ENCODE assay signal across 20 cellular contexts in genomic region chr4:153247116-153247490, GRCh38. TPM values are rescaled to one million over a fixed set of nuclear protein-coding genes. Genes with fewer than 3 reads are reported as not detected.
DNase-seq lines count a peak whose midpoint lies in the region; TF ChIP-seq lines count a peak whose summit lies in the region.
"Had no signal": no experiment of that assay in that cellular context is flagged by ENCODE, and none has a peak within 500 bp of the region (broad histone marks: within the 10 kb centered on the region; RNA-seq: fewer than 3 reads in every experiment).

No MANE protein-coding gene starts in this region.

- H3K4me2 ChIP-seq in hepatocyte: no peak overlapping the region

- CTCF ChIA-PET in activated naive CD4-positive, alpha-beta T cell treated with anti-CD3 and anti-CD28 coated beads, Interleukin-2, amount 10 ng/mL, durations not matched to agents 7 days and 5 days (lab: Charles Lee): interaction anchor here (1.0 kb wide), 1 partner anchor 14 kb away, joined by 3 read pairs; no protein-coding TSS in a partner anchor

- H3K79me2 ChIP-seq in hepatocyte: peaks cover 69% of the 10 kb centered on the region

- no peaks in the 10 kb centered on the region for H3K27me3 Mint-ChIP-seq in activated naive CD4-positive, alpha-beta T cell treated with anti-CD3 and anti-CD28 coated beads, Interleukin-2, amount 50 U/mL, for 24 hours
- H3K27me3 Mint-ChIP-seq in activated naive CD4-positive, alpha-beta T cell treated with anti-CD3 and anti-CD28 coated beads, Interleukin-2, amount 10 ng/mL, durations not matched to agents 7 days and 5 days: peaks cover 20% of the 10 kb centered on the region
- H3K27me3 Mint-ChIP-seq in glutamatergic neuron (ENCODE audit: unreplicated experiment) (peaks cover 9% of the 10 kb centered on the region), neural crest cell (ENCODE audit: low read depth) (no peaks in the 10 kb centered on the region), immature natural killer cell (ENCODE audit: low read depth in 3 of 3) (peaks cover 0 to 11% (median 6%) of the 10 kb centered on the region in 3 donors)

- H3K4me3 ChIP-seq in transverse colon (no peak overlapping the region), hepatocyte (no peak overlapping the region)

- WGBS in transverse colon (ENCODE audit: low coverage in 1 of 2), 2 donors: 75% methylated on average over 6 of the region's 6 CpGs; no CpG with 5 or more reads in 1 of the 2 donors
- WGBS in hepatocyte (ENCODE audit: low lambda C conversion rate, missing lambda C conversion rate): 94% methylated on average over 6 of the region's 6 CpGs

- intact Hi-C loops in transverse colon (cut with DNase I; ENCODE audit: low total_unique reads): no loop called here

- H4K20me1 ChIP-seq in hepatocyte (ENCODE audit: insufficient read depth, poor library complexity, severe bottlenecking): no peaks in the 10 kb centered on the region

- peaks cover 33 to 72% (median 56%) of the 10 kb centered on the region in 4 donors for H3K4me1 ChIP-seq in transverse colon
- H3K4me1 ChIP-seq in hepatocyte (ENCODE audit: insufficient read depth): peaks cover 45% of the 10 kb centered on the region

- TF ChIP-seq POLR2A in transverse colon (IDR thresholded peaks at IDR 0.05): no peak

- TF ChIP-seq CTCF in glutamatergic neuron (IDR thresholded peaks at IDR 0.05; ENCODE audit: partially characterized antibody, unreplicated experiment): no peak
- TF ChIP-seq CTCF in neural crest cell (conservative IDR thresholded peaks at IDR 0.05): no peak
- no peak for TF ChIP-seq CTCF in transverse colon (IDR thresholded peaks at IDR 0.05)
- TF ChIP-seq CTCF in hepatocyte (IDR thresholded peaks at IDR 0.05; ENCODE audit: poor library complexity): no peak

- H3K27ac ChIP-seq in transverse colon: peak overlapping the region; percentile 73 to 83 (median 81)
- H3K27ac ChIP-seq in hepatocyte: no peak overlapping the region

- no peak for TF ChIP-seq EP300 in transverse colon (IDR thresholded peaks at IDR 0.05; ENCODE audit: low read depth)

- peaks cover 25% of the 10 kb centered on the region for H3K4me1 Mint-ChIP-seq in activated naive CD4-positive, alpha-beta T cell treated with anti-CD3 and anti-CD28 coated beads, Interleukin-2, amount 50 U/mL, for 24 hours
- peaks cover 24% of the 10 kb centered on the region for H3K4me1 Mint-ChIP-seq in activated naive CD4-positive, alpha-beta T cell treated with anti-CD3 and anti-CD28 coated beads, Interleukin-2, amount 10 ng/mL, durations not matched to agents 7 days and 5 days
- H3K4me1 Mint-ChIP-seq in glutamatergic neuron (ENCODE audit: low read depth, unreplicated experiment): peaks cover 45% of the 10 kb centered on the region
- H3K4me1 Mint-ChIP-seq in neural crest cell: peaks cover 71% of the 10 kb centered on the region
- H3K4me1 Mint-ChIP-seq in immature natural killer cell: peaks cover 12 to 19% of the 10 kb centered on the region in 2 donors

- peak overlapping the region; percentile 14 for H3K27ac Mint-ChIP-seq in activated naive CD4-positive, alpha-beta T cell treated with anti-CD3 and anti-CD28 coated beads, Interleukin-2, amount 50 U/mL, for 24 hours
- H3K27ac Mint-ChIP-seq in activated naive CD4-positive, alpha-beta T cell treated with anti-CD3 and anti-CD28 coated beads, Interleukin-2, amount 10 ng/mL, durations not matched to agents 7 days and 5 days: no peak overlapping the region
- H3K27ac Mint-ChIP-seq in glutamatergic neuron (ENCODE audit: unreplicated experiment) (peak overlapping the region; percentile 64), neural crest cell (ENCODE audit: unreplicated experiment) (peak overlapping the region; percentile 37), immature natural killer cell (no peak overlapping the region)

- H3K9me2 ChIP-seq in hepatocyte (replicated peaks; ENCODE audit: insufficient read depth): no peaks in the 10 kb centered on the region

- no peaks in the 10 kb centered on the region for H3K27me3 ChIP-seq in transverse colon
- H3K27me3 ChIP-seq in hepatocyte: no peaks in the 10 kb centered on the region

- H3K4me3 Mint-ChIP-seq in activated naive CD4-positive, alpha-beta T cell treated with anti-CD3 and anti-CD28 coated beads, Interleukin-2, amount 50 U/mL, for 24 hours: no peak overlapping the region
- H3K4me3 Mint-ChIP-seq in activated naive CD4-positive, alpha-beta T cell treated with anti-CD3 and anti-CD28 coated beads, Interleukin-2, amount 10 ng/mL, durations not matched to agents 7 days and 5 days: no peak overlapping the region
- H3K4me3 Mint-ChIP-seq in glutamatergic neuron (ENCODE audit: unreplicated experiment): no peak overlapping the region
- H3K4me3 Mint-ChIP-seq in neural crest cell: no peak overlapping the region
- H3K4me3 Mint-ChIP-seq in immature natural killer cell: no peak overlapping the region

- H3K36me3 Mint-ChIP-seq in activated naive CD4-positive, alpha-beta T cell treated with anti-CD3 and anti-CD28 coated beads, Interleukin-2, amount 50 U/mL, for 24 hours: no peaks in the 10 kb centered on the region
- no peaks in the 10 kb centered on the region for H3K36me3 Mint-ChIP-seq in activated naive CD4-positive, alpha-beta T cell treated with anti-CD3 and anti-CD28 coated beads, Interleukin-2, amount 10 ng/mL, durations not matched to agents 7 days and 5 days
- H3K36me3 Mint-ChIP-seq in glutamatergic neuron (ENCODE audit: unreplicated experiment): no peaks in the 10 kb centered on the region
- H3K36me3 Mint-ChIP-seq in neural crest cell (ENCODE audit: low read depth): peaks cover 4% of the 10 kb centered on the region
- H3K36me3 Mint-ChIP-seq in immature natural killer cell: no peaks in the 10 kb centered on the region

- no peaks in the 10 kb centered on the region for H3K9me3 Mint-ChIP-seq in activated naive CD4-positive, alpha-beta T cell treated with anti-CD3 and anti-CD28 coated beads, Interleukin-2, amount 50 U/mL, for 24 hours
- no peaks in the 10 kb centered on the region for H3K9me3 Mint-ChIP-seq in activated naive CD4-positive, alpha-beta T cell treated with anti-CD3 and anti-CD28 coated beads, Interleukin-2, amount 10 ng/mL, durations not matched to agents 7 days and 5 days
- H3K9me3 Mint-ChIP-seq in glutamatergic neuron (ENCODE audit: unreplicated experiment) (peaks cover 10% of the 10 kb centered on the region), neural crest cell (no peaks in the 10 kb centered on the region), immature natural killer cell (no peaks in the 10 kb centered on the region)
- H3K9me3 Mint-ChIP-seq: CD8-positive, alpha-beta memory T cell had no signal

- in situ Hi-C loops in transverse colon (cut with MboI; ENCODE audit: low pct_ligation_motif_present in 1 of 4, low pct_unique_long_range_greater_than_20kb in 1 of 4, low sequenced_read_pairs in 3 of 4): no loop called here

- H3K9me3 ChIP-seq in transverse colon: no peaks in the 10 kb centered on the region
- H3K9me3 ChIP-seq in hepatocyte (ENCODE audit: low read depth): no peaks in the 10 kb centered on the region

- no peak for DNase-seq in activated naive CD4-positive, alpha-beta T cell treated with anti-CD3 and anti-CD28 coated beads, Interleukin-2, amount 10 ng/mL, durations not matched to agents 7 days and 5 days
- DNase-seq in glutamatergic neuron: no peak
- DNase-seq in neural crest cell (ENCODE audit: low read depth, low spot score): no peak
- no peak for DNase-seq in transverse colon
- DNase-seq in HCEC 1CT: no peak
- no peak for DNase-seq in immature natural killer cell
- no peak for DNase-seq in hepatocyte (ENCODE audit: low spot score)
- DNase-seq: 8988T; AML-193; C1 segment of cervical spinal cord; Calu3; CD8-positive, alpha-beta memory T cell; DMS153; GOT3; Karpas-422; MV-4-11; NCI-H1694; NCI-H2081; NCI-H2171 had no signal

- H3K36me3 ChIP-seq in transverse colon: no peaks in the 10 kb centered on the region
- no peaks in the 10 kb centered on the region for H3K36me3 ChIP-seq in hepatocyte (replicated peaks; ENCODE audit: insufficient read depth, low read depth)

- H2AFZ ChIP-seq in hepatocyte: no peak overlapping the region

RNA-seq across cellular contexts. Expression of gene TRIM2, which starts 42.9 kb away (rescaled TPM):
- total RNA-seq in glutamatergic neuron (ENCODE audit: unreplicated experiment): 120 TPM
- 105 and 106 TPM in 2 replicates for total RNA-seq in neural crest cell
- total RNA-seq in transverse colon: 100 to 1,000 TPM in 2 of 4 donors, 10 to 100 TPM in 2; 71.8 to 124 (median 95.3) TPM
- under 1 TPM in 1 of 3 donors, not detected in 2; 0.51 TPM for polyA plus RNA-seq in immature natural killer cell
- total RNA-seq in hepatocyte: 82.1 and 84.1 TPM in 2 replicates
- polyA plus RNA-seq in hepatocyte: 24.4 and 32.0 TPM in 2 replicates

Comparison
In these comparisons a context has a peak if more than half of its experiments do, and no peak if none do; other contexts are left out.
1. H3K27ac Mint-ChIP-seq: peak in activated naive CD4-positive, alpha-beta T cell treated with anti-CD3 and anti-CD28 coated beads, Interleukin-2, amount 50 U/mL, for 24 hours (single experiment), glutamatergic neuron (single experiment) and neural crest cell (single experiment); none in activated naive CD4-positive, alpha-beta T cell treated with anti-CD3 and anti-CD28 coated beads, Interleukin-2, amount 10 ng/mL, durations not matched to agents 7 days and 5 days (single experiment) and immature natural killer cell (0 of 6).